Comparison of ENCODE assay signal across 8 cellular contexts in the genomic region with DNA sequence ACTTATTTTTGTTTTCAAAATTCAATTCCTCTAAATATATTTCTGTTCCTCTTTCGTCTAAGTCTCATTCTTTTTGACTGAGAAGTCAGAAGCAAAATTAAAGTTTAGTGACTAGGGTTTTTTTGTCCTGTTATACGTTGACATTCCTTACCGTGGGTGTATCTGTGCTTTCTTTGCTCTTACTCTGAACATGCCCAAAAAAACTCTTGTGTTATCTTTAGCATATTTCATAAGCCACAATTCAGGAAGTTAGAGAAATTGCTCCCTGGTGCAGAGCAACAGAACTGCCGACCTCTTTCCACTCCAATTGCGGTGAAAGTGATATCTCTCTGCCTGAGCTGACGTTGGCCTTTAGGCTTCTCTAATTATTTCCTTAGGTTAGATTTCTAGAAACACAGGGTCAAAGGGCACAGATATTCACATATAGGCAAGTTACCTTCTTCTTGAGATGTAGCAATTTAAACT.
DNase-seq lines count a peak whose midpoint lies in the region; ATAC-seq, FAIRE-seq and TF ChIP-seq lines count a peak whose summit lies in the region.

No MANE protein-coding gene starts in this region.

- H3K36me3 Mint-ChIP-seq in naive B cell, result no peaks in the 10 kb centered on the region

- H3K9me3 Mint-ChIP-seq in naive B cell, result no peaks in the 10 kb centered on the region

- DNase-seq in AG08396 (ENCODE audit: low spot score), result peak; percentile 56
- DNase-seq in RCC 7860 (ENCODE audit: low spot score), result peak; percentile 50
- DNase-seq in coronary artery (ENCODE audit: low spot score), result no peak
- DNase-seq in naive B cell, result peak; percentile 61
- no peak for DNase-seq in NCI-H446 (lab: John Stamatoyannopoulos, UW)

- peak overlapping the region; percentile 75 to 93 (median 90) for H3K4me3 Mint-ChIP-seq in naive B cell

- FAIRE-seq in RCC 7860 (lab: Jason Lieb, UNC), result no peak

- ATAC-seq in GM21528 (IDR thresholded peaks at IDR 0.05; ENCODE audit: low FRiP score, unreplicated experiment), result peak; percentile 20
- ATAC-seq in naive B cell (ENCODE audit: low read depth in 2 of 2), result peak; percentile 57 to 63
- no peak for ATAC-seq in GM21717 (IDR thresholded peaks at IDR 0.05; ENCODE audit: unreplicated experiment)
- no peak for ATAC-seq in HG03469 (IDR thresholded peaks at IDR 0.05; ENCODE audit: unreplicated experiment)

- H3K27me3 Mint-ChIP-seq in naive B cell, result no peaks in the 10 kb centered on the region

- peak overlapping the region; percentile 95 to 99 (median 98) for H3K27ac Mint-ChIP-seq in naive B cell

- peak overlapping the region; percentile 58 for H3K4me3 ChIP-seq in coronary artery

- no peak for TF ChIP-seq CTCF in coronary artery (IDR thresholded peaks at IDR 0.05)

- H3K27ac ChIP-seq in coronary artery, result peak overlapping the region; percentile 97

- peaks cover 48 to 71% (median 61%) of the 10 kb centered on the region in 3 donors for H3K4me1 Mint-ChIP-seq in naive B cell

Comparison
In these comparisons a context has a peak if more than half of its experiments do, and no peak if none do; other contexts are left out.
1. DNase-seq: peak in AG08396 (single experiment), RCC 7860 (single experiment) and naive B cell (single experiment); none in coronary artery (single experiment) and NCI-H446 (0 of 2).
2. ATAC-seq: peak in GM21528 (single experiment) and naive B cell (2 of 2); none in GM21717 (single experiment) and HG03469 (single experiment).